In the genomic region with DNA sequence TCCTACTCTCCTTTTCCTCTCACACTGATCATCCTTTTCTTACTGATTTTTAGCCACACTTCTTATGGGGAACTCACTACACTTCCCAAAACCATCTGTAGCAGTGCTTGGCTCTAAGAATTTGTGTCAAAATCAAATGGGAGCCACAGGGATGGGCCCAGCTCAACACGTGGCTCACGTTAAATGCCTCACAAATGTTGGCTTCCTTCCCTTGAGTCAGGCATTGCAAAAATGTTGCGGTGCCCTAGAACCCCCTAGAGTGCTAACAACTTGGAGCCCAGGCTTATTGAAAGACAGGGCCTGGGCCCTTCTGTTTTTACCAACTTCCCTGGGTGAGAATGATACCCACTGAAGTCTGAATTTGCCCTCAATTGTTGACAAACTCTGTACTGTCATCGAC, we compare ENCODE assay signal across 16 cellular contexts.
"Had no signal": no experiment of that assay in that cellular context is flagged by ENCODE, and none has a peak within 500 bp of the region (broad histone marks: within the 10 kb centered on the region; RNA-seq: fewer than 3 reads in every experiment).

No MANE protein-coding gene starts in this region.

- H3K27me3 ChIP-seq: colonic mucosa, ovary, right atrium auricular region had no signal

- H3K27ac ChIP-seq: colonic mucosa, heart right ventricle, ovary, right atrium auricular region, sigmoid colon had no signal

- H3K4me1 ChIP-seq: colonic mucosa, heart right ventricle, right atrium auricular region, sigmoid colon had no signal

- H3K4me3 ChIP-seq: colonic mucosa, heart right ventricle, mucosa of descending colon, ovary, right atrium auricular region, sigmoid colon had no signal

- FAIRE-seq: frontal cortex, islet of Langerhans, small intestine had no signal

- DNase-seq: colonic mucosa; dermis blood vessel endothelial cell; heart right ventricle; hypothalamus; kidney glomerular epithelial cell; mammary epithelial cell; mucosa of descending colon; natural killer cell; ovary; sigmoid colon; small intestine; stimulated activated CD4-positive, alpha-beta T cell treated with anti-CD3 and anti-CD28 coated beads, Interleukin-12 subunit alpha, Interleukin-12 subunit beta, amount 100 ng/mL, for 4 hours; stimulated activated naive CD4-positive, alpha-beta T cell treated with Interleukin-2 at 50 U/mL for 16 hours had no signal

- H3K9me3 ChIP-seq: colonic mucosa, heart right ventricle, mucosa of descending colon, ovary, right atrium auricular region, sigmoid colon had no signal

- H3K36me3 ChIP-seq: colonic mucosa, heart right ventricle, ovary, right atrium auricular region, sigmoid colon had no signal

- ATAC-seq: heart right ventricle, mucosa of descending colon, natural killer cell had no signal
